Comparison of ENCODE assay signal across 8 cellular contexts in the genomic region with DNA sequence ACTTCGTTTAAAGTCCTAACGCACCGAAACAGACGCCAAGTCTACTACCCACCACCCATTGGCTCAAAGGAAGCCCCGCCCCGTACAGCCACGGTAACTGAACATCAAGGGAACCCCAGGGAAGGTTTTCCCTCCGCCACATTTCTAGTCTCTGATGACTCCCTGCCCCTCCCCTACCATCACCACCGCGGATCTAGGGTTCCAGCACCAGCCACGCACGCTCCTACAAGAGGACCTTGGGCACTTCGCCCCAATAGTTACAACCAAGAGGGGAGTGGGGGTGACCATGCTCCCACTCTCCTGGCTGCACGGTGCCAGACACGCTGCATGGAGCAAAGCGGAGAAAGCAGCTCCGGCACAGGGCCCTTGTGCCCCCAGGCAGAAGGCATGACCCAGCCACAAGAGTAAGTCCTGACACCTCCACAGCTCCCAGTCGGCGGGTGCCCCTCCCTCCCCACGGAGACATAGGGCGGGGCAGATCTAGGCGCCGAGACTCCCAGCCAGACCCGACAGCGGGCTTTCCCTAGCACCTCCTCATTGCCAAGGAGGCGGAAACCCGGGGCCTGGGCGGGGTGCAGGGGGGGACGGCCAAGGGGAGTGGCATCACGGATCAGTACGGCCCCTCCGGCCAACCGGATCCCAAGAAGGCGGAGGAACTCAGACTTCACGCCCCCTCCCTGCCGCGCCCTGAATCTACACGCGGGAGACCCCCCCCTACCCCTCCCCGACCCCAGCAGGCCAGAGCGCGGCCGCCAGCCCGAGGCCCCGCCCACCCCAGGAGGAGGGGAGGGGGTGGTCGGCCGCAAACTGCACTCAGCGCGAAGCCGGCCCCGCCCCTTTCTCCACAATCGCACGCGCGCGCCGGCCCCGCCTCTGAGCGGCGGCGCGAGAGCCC. TPM values are rescaled to one million over a fixed set of nuclear protein-coding genes. Genes with fewer than 3 reads are reported as not detected.
DNase-seq lines count a peak whose midpoint lies in the region; ATAC-seq and TF ChIP-seq lines count a peak whose summit lies in the region.

No MANE protein-coding gene starts in this region.

- H3K4me3 ChIP-seq in GM06990 (replicated peaks; ENCODE audit: low read depth, low read length) (peak overlapping the region; percentile 97), ascending aorta (peak overlapping the region; percentile 86 to 98), rectal smooth muscle tissue (ENCODE audit: low read length) (peak overlapping the region; percentile 95), uterus (peak overlapping the region; percentile 83 to 97)

- intact Hi-C loops in ascending aorta (cut with DNase I), result loop anchor here (1.0 to 10.0 kb wide), 6 partner anchors 82 to 426 kb away; partner anchors contain the start of genes C15orf39, MAN2C1, PPCDC and PTPN9
- intact Hi-C loops in uterus (cut with DNase I; ENCODE audit: low total_unique reads), result no loop called here

- peaks cover 2 to 11% of the 10 kb centered on the region in 2 donors for H3K4me1 ChIP-seq in ascending aorta
- peaks cover 15% of the 10 kb centered on the region for H3K4me1 ChIP-seq in rectal smooth muscle tissue (ENCODE audit: control insufficient read depth, insufficient read depth, low read length)
- peaks cover 6 to 7% of the 10 kb centered on the region in 2 donors for H3K4me1 ChIP-seq in uterus

- H3K27ac ChIP-seq in ascending aorta, result peak overlapping the region; percentile 98 to 100
- H3K27ac ChIP-seq in rectal smooth muscle tissue (ENCODE audit: low read depth, low read length), result peak overlapping the region; percentile 100
- H3K27ac ChIP-seq in uterus, result peak overlapping the region; percentile 99 to 100

- H3K9ac ChIP-seq in rectal smooth muscle tissue (ENCODE audit: low read length), result peak overlapping the region; percentile 83

- H3K36me3 ChIP-seq in GM06990 (ENCODE audit: control insufficient read depth, insufficient read depth, low read length) (no peaks in the 10 kb centered on the region), ascending aorta (no peaks in the 10 kb centered on the region), rectal smooth muscle tissue (ENCODE audit: control insufficient read depth, insufficient read depth, low read length) (peaks cover 3% of the 10 kb centered on the region), uterus (no peaks in the 10 kb centered on the region)

- H3K27me3 ChIP-seq in GM06990 (replicated peaks; ENCODE audit: control insufficient read depth, insufficient read depth, low read length), result no peaks in the 10 kb centered on the region
- no peaks in the 10 kb centered on the region for H3K27me3 ChIP-seq in ascending aorta
- H3K27me3 ChIP-seq in rectal smooth muscle tissue (ENCODE audit: control insufficient read depth, insufficient read depth, low read length), result no peaks in the 10 kb centered on the region
- no peaks in the 10 kb centered on the region for H3K27me3 ChIP-seq in uterus

- DNase-seq in GM06990 (ENCODE audit: extremely low read depth, insufficient read length) (peak; percentile 95), NCI-H2029 treated with DMSO at 0.1 percent for 48 hours (lab: John Stamatoyannopoulos, UW) (peak; percentile 15), T-helper 9 cell (peak; percentile 97), ascending aorta (ENCODE audit: low spot score in 2 of 2) (peak; percentile 91 to 99), hepatic stellate cell (ENCODE audit: low spot score) (peak; percentile 91), uterus (peak; percentile 98)

- TF ChIP-seq CTCF in GM06990 (IDR thresholded peaks at IDR 0.05; ENCODE audit: insufficient read depth, low read length, poor library complexity, severe bottlenecking) (no peak), ascending aorta (IDR thresholded peaks at IDR 0.05) (no peak), uterus (IDR thresholded peaks at IDR 0.05) (peak in 1 of 4 experiments; percentile 10)

- TF ChIP-seq POLR2A in uterus (IDR thresholded peaks at IDR 0.05), result no peak

- H3K9me3 ChIP-seq in ascending aorta, result no peaks in the 10 kb centered on the region
- H3K9me3 ChIP-seq in uterus, result no peaks in the 10 kb centered on the region

- peak; percentile 28 for ATAC-seq in HG02885 (IDR thresholded peaks at IDR 0.05; ENCODE audit: poor library complexity, unreplicated experiment)

RNA-seq across cellular contexts. Expression of gene SIN3A, which starts 0.9 kb away (rescaled TPM):
- total RNA-seq in ascending aorta (41.0 TPM), uterus (100 to 1,000 TPM in 1 of 4 donors, 10 to 100 TPM in 3; 20.3 to 116 (median 55.2) TPM)

Comparison
In these comparisons a context has a peak if more than half of its experiments do, and no peak if none do; other contexts are left out.
1. Peak in every context shown above with its lines: DNase-seq, ATAC-seq, H3K4me3 ChIP-seq and H3K27ac ChIP-seq.
2. DNase-seq: peak in every context shown above with its lines; median percentile 98 in uterus; 97 in T-helper 9 cell; 95 in GM06990; 95 in ascending aorta; 91 in hepatic stellate cell; 15 in NCI-H2029 treated with DMSO at 0.1 percent for 48 hours.